19 cellular contexts compared by ENCODE assay signal in the genomic region with DNA sequence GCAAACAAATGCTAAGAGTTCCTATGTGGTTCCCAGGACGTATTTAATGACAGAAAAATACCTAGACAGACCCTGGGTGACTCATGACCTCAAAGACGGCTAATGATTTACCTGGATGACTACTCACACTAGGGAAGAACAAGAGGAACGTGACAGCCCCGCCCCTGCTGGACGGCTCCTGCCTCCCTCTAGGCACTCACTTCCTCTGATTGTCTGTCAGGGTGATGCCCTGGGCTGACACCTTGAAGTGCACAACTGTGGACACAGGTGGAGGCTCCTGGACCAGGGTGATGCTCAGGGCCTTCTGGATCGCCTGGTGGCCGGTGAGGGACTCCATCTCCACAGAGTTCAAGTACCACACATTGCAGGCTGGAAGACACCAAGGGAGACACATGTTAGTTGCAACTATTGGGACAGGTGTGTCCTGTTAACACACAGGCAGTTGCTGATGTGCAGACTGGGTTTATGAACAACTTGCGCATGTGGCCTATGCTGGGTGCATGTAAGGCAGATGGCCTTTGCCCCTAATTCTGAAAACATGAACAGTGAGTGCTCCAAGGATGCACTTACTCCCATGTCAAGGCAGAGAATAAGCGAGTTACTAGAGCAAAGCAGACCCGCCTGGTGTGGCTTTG.
DNase-seq lines count a peak whose midpoint lies in the region; ATAC-seq and TF ChIP-seq lines count a peak whose summit lies in the region.
"Had no signal": no experiment of that assay in that cellular context is flagged by ENCODE, and none has a peak within 500 bp of the region (broad histone marks: within the 10 kb centered on the region; RNA-seq: fewer than 3 reads in every experiment).

No MANE protein-coding gene starts in this region.

- no peak overlapping the region for H3K4me3 Mint-ChIP-seq in T-helper 2 cell treated with Interferon-gamma antibody and Interleukin-4, amounts not matched to agents 5 μg/mL and 100 μg/mL, for 36 hours
- H3K4me3 Mint-ChIP-seq in activated T-cell treated with anti-CD3 and anti-CD28 coated beads, Interleukin-2, amount 50 U/mL, for 24 hours = no peak overlapping the region
- H3K4me3 Mint-ChIP-seq: activated naive CD8-positive, alpha-beta T cell; CD8-positive, alpha-beta memory T cell had no signal

- H3K9me3 Mint-ChIP-seq in T-helper 2 cell treated with Interferon-gamma antibody and Interleukin-4, amounts not matched to agents 5 μg/mL and 100 μg/mL, for 36 hours = peaks cover 5% of the 10 kb centered on the region
- H3K9me3 Mint-ChIP-seq in activated T-cell treated with anti-CD3 and anti-CD28 coated beads, Interleukin-2, amount 50 U/mL, for 24 hours = peaks cover 3% of the 10 kb centered on the region

- H3K14ac ChIP-seq in neuronal stem cell (ENCODE audit: low read length) = no peak overlapping the region

- H3K79me1 ChIP-seq in neuronal stem cell (ENCODE audit: low read depth, low read length) = no peaks in the 10 kb centered on the region

- no peaks in the 10 kb centered on the region for H3K27me3 Mint-ChIP-seq in T-helper 2 cell treated with Interferon-gamma antibody and Interleukin-4, amounts not matched to agents 5 μg/mL and 100 μg/mL, for 36 hours (ENCODE audit: low read depth)
- no peaks in the 10 kb centered on the region for H3K27me3 Mint-ChIP-seq in activated T-cell treated with anti-CD3 and anti-CD28 coated beads, Interleukin-2, amount 50 U/mL, for 24 hours
- H3K27me3 Mint-ChIP-seq: CD8-positive, alpha-beta memory T cell had no signal

- H3K9ac ChIP-seq in neuronal stem cell (ENCODE audit: low read depth, low read length, poor library complexity) = no peak overlapping the region

- H3K27me3 ChIP-seq in right cardiac atrium (ENCODE audit: control insufficient read depth, insufficient read depth) (no peaks in the 10 kb centered on the region), body of pancreas (no peaks in the 10 kb centered on the region), left lung (no peaks in the 10 kb centered on the region), neuronal stem cell (ENCODE audit: control insufficient read depth in 3 of 3, insufficient read depth in 3 of 3, low read depth in 1 of 3, low read length in 3 of 3) (no peaks in the 10 kb centered on the region)
- H3K27me3 ChIP-seq: MG63, tibial artery had no signal

- H3K9me3 ChIP-seq in right cardiac atrium (ENCODE audit: control insufficient read depth, low read length) (no peaks in the 10 kb centered on the region), body of pancreas (no peaks in the 10 kb centered on the region), left lung (no peaks in the 10 kb centered on the region), neuronal stem cell (replicated peaks in 1 of 2; ENCODE audit: control insufficient read depth in 2 of 2, insufficient read depth in 1 of 2, low read depth in 1 of 2, low read length in 2 of 2) (peaks cover 2 to 5% of the 10 kb centered on the region in 2 donors)
- H3K9me3 ChIP-seq: MG63, tibial artery had no signal

- no peak overlapping the region for H3K4ac ChIP-seq in neuronal stem cell (ENCODE audit: low read length)

- no peak overlapping the region for H2BK12ac ChIP-seq in neuronal stem cell (ENCODE audit: low read length)

- peak; percentile 62 for DNase-seq in cardiac septum (ENCODE audit: low spot score)
- no peak for DNase-seq in right cardiac atrium
- DNase-seq in body of pancreas = peak in 3 of 4 donors; percentile 35 to 38 (median 37)
- no peak for DNase-seq in left lung
- no peak for DNase-seq in T-helper 2 cell treated with Interferon-gamma antibody and Interleukin-4, amounts not matched to agents 5 μg/mL and 100 μg/mL, for 36 hours (ENCODE audit: low spot score)
- DNase-seq in KG1 (lab: John Stamatoyannopoulos, UW) = no peak
- DNase-seq in neuronal stem cell (ENCODE audit: low spot score) = no peak
- no peak for DNase-seq in activated T-cell treated with anti-CD3 and anti-CD28 coated beads, Interleukin-2, amount 50 U/mL, for 24 hours
- DNase-seq: 8988T; activated CD4-positive, alpha-beta T cell treated with anti-CD3 and anti-CD28 coated beads for 48 hours; activated T-cell treated with anti-CD3 and anti-CD28 coated beads for 4 hours; CD8-positive, alpha-beta memory T cell; MG63; NCI-H1930; NCI-H748 treated with DMSO at 0.1 percent for 48 hours; stimulated activated CD4-positive, alpha-beta T cell treated with anti-CD3 and anti-CD28 coated beads, Interleukin-2, amount 100 ng/mL, for 48 hours; T-helper 2 cell had no signal

- WGBS in right cardiac atrium = 86% methylated on average over 10 of the region's 10 CpGs
- 71 to 75% methylated on average over 10 of the region's 10 CpGs for WGBS in body of pancreas, 2 donors
- no CpG with 5 or more reads among the region's 10 CpGs for WGBS in neuronal stem cell (ENCODE audit: extremely low coverage in 2 of 2, insufficient read length in 2 of 2, insufficient replicate concordance in 1 of 2), 2 donors

- H2AK5ac ChIP-seq in neuronal stem cell (ENCODE audit: low read depth, low read length) = no peak overlapping the region

- no peak for TF ChIP-seq POLR2A in body of pancreas (IDR thresholded peaks at IDR 0.05)

- H3K4me1 Mint-ChIP-seq in T-helper 2 cell treated with Interferon-gamma antibody and Interleukin-4, amounts not matched to agents 5 μg/mL and 100 μg/mL, for 36 hours (ENCODE audit: low read depth) = no peaks in the 10 kb centered on the region
- no peaks in the 10 kb centered on the region for H3K4me1 Mint-ChIP-seq in activated T-cell treated with anti-CD3 and anti-CD28 coated beads, Interleukin-2, amount 50 U/mL, for 24 hours (ENCODE audit: low read depth)
- H3K4me1 Mint-ChIP-seq: CD8-positive, alpha-beta memory T cell had no signal

- no peak overlapping the region for H3K4me2 ChIP-seq in neuronal stem cell (ENCODE audit: insufficient read depth, low read length, poor library complexity, severe bottlenecking)

- H2BK5ac ChIP-seq in neuronal stem cell (ENCODE audit: low read length) = no peak overlapping the region

- no peak for ATAC-seq in right cardiac atrium
- ATAC-seq in body of pancreas = peak; percentile 43
- ATAC-seq in left lung = peak; percentile 52

- no peak overlapping the region for H2BK15ac ChIP-seq in neuronal stem cell (ENCODE audit: low read length)

- no peak overlapping the region for H3K18ac ChIP-seq in neuronal stem cell (ENCODE audit: low read length)

- H3K4me3 ChIP-seq in right cardiac atrium (ENCODE audit: low read length) (no peak overlapping the region), body of pancreas (no peak overlapping the region), left lung (no peak overlapping the region), neuronal stem cell (ENCODE audit: low read length in 2 of 2) (no peak overlapping the region)
- H3K4me3 ChIP-seq: MG63, tibial artery had no signal

- H4K91ac ChIP-seq in neuronal stem cell (ENCODE audit: low read depth, low read length, poor library complexity) = no peak overlapping the region

- H3K36me3 ChIP-seq in body of pancreas (replicated peaks in 1 of 2; ENCODE audit: insufficient read depth in 1 of 2, low read depth in 2 of 2) = peaks cover 20 to 51% of the 10 kb centered on the region in 2 donors
- H3K36me3 ChIP-seq in left lung = peaks cover 0 to 92% of the 10 kb centered on the region in 2 donors
- peaks cover 40 to 43% of the 10 kb centered on the region in 2 donors for H3K36me3 ChIP-seq in neuronal stem cell (replicated peaks in 1 of 2; ENCODE audit: control insufficient read depth in 2 of 2, insufficient read depth in 2 of 2, low read length in 2 of 2)

- no peak overlapping the region for H4K8ac ChIP-seq in neuronal stem cell (ENCODE audit: low read depth, low read length)

- H3K27ac Mint-ChIP-seq in T-helper 2 cell treated with Interferon-gamma antibody and Interleukin-4, amounts not matched to agents 5 μg/mL and 100 μg/mL, for 36 hours = no peak overlapping the region
- H3K27ac Mint-ChIP-seq in activated T-cell treated with anti-CD3 and anti-CD28 coated beads, Interleukin-2, amount 50 U/mL, for 24 hours = no peak overlapping the region
- H3K27ac Mint-ChIP-seq: activated naive CD8-positive, alpha-beta T cell had no signal

- no peaks in the 10 kb centered on the region for H3K36me3 Mint-ChIP-seq in T-helper 2 cell treated with Interferon-gamma antibody and Interleukin-4, amounts not matched to agents 5 μg/mL and 100 μg/mL, for 36 hours (ENCODE audit: low read depth)
- H3K36me3 Mint-ChIP-seq in activated T-cell treated with anti-CD3 and anti-CD28 coated beads, Interleukin-2, amount 50 U/mL, for 24 hours (ENCODE audit: low read depth) = no peaks in the 10 kb centered on the region
- H3K36me3 Mint-ChIP-seq: activated naive CD8-positive, alpha-beta T cell; CD8-positive, alpha-beta memory T cell had no signal

- no peak overlapping the region for H2BK120ac ChIP-seq in neuronal stem cell (ENCODE audit: low read depth, low read length)

- H3K23ac ChIP-seq in neuronal stem cell (ENCODE audit: low read depth, low read length, poor library complexity) = no peak overlapping the region

- no peak overlapping the region for H2AFZ ChIP-seq in neuronal stem cell (ENCODE audit: low read length)

- H3K4me1 ChIP-seq in right cardiac atrium (ENCODE audit: control insufficient read depth, insufficient read depth, low read length) = no peaks in the 10 kb centered on the region
- H3K4me1 ChIP-seq in body of pancreas = no peaks in the 10 kb centered on the region
- H3K4me1 ChIP-seq in left lung = no peaks in the 10 kb centered on the region
- no peaks in the 10 kb centered on the region for H3K4me1 ChIP-seq in neuronal stem cell (ENCODE audit: control insufficient read depth in 2 of 2, insufficient read depth in 1 of 2, low read depth in 1 of 2, low read length in 2 of 2)
- H3K4me1 ChIP-seq: tibial artery had no signal

- TF ChIP-seq CTCF in body of pancreas (IDR thresholded peaks at IDR 0.05) (no peak), left lung (IDR thresholded peaks at IDR 0.05) (no peak)

- intact Hi-C loops in cardiac septum (cut with DNase I) = no loop called here
- intact Hi-C loops in right cardiac atrium (cut with DNase I) = loop anchor here in 1 of 4 donors (10.0 kb wide), 1 partner anchor 101 kb away; no protein-coding TSS in a partner anchor
- intact Hi-C loops in body of pancreas (cut with DNase I) = no loop called here
- intact Hi-C loops in left lung (cut with DNase I) = loop anchor here in 1 of 2 donors (10.0 kb wide), 1 partner anchor 541 kb away; no protein-coding TSS in a partner anchor

- H3K27ac ChIP-seq in right cardiac atrium (ENCODE audit: low read length) = no peak overlapping the region
- no peak overlapping the region for H3K27ac ChIP-seq in body of pancreas
- H3K27ac ChIP-seq in left lung = no peak overlapping the region
- no peak overlapping the region for H3K27ac ChIP-seq in neuronal stem cell (replicated peaks; ENCODE audit: low read length)
- H3K27ac ChIP-seq: tibial artery had no signal

Comparison
In these comparisons a context has a peak if more than half of its experiments do, and no peak if none do; other contexts are left out.
1. DNase-seq: peak in cardiac septum (single experiment) and body of pancreas (3 of 4); none in right cardiac atrium (0 of 3), left lung (0 of 2), T-helper 2 cell treated with Interferon-gamma antibody and Interleukin-4, amounts not matched to agents 5 μg/mL and 100 μg/mL, for 36 hours (single experiment), KG1 (single experiment), neuronal stem cell (single experiment) and activated T-cell treated with anti-CD3 and anti-CD28 coated beads, Interleukin-2, amount 50 U/mL, for 24 hours (single experiment).
2. ATAC-seq: peak in body of pancreas (single experiment) and left lung (single experiment); none in right cardiac atrium (0 of 2).